Comparison of ENCODE assay signal across 17 cellular contexts in genomic region chr5:113267361-113267900, GRCh38.
DNase-seq lines count a peak whose midpoint lies in the region; ATAC-seq, FAIRE-seq and TF ChIP-seq lines count a peak whose summit lies in the region.
"Had no signal": no experiment of that assay in that cellular context is flagged by ENCODE, and none has a peak within 500 bp of the region (broad histone marks: within the 10 kb centered on the region; RNA-seq: fewer than 3 reads in every experiment).

No MANE protein-coding gene starts in this region.

- H3K4me2 ChIP-seq in smooth muscle cell, result peak overlapping the region; percentile 80

- H3K27me3 ChIP-seq in breast epithelium (no peaks in the 10 kb centered on the region), esophagus (ENCODE audit: control insufficient read depth in 1 of 2, insufficient read depth in 2 of 2, low read length in 2 of 2) (no peaks in the 10 kb centered on the region), smooth muscle cell (ENCODE audit: low read depth) (no peaks in the 10 kb centered on the region), right cardiac atrium (ENCODE audit: control insufficient read depth, insufficient read depth) (no peaks in the 10 kb centered on the region)
- H3K27me3 ChIP-seq: SJSA1 had no signal

- H3K27ac ChIP-seq in breast epithelium (peak overlapping the region; percentile 4 to 50), esophagus (ENCODE audit: low read depth in 2 of 2, low read length in 1 of 2) (peak overlapping the region; percentile 35 to 38), smooth muscle cell (ENCODE audit: low read depth) (peak overlapping the region; percentile 80), right cardiac atrium (ENCODE audit: low read length) (no peak overlapping the region)
- H3K27ac ChIP-seq: SJSA1 had no signal

- intact Hi-C loops in breast epithelium (cut with DNase I; ENCODE audit: low total_unique reads) (no loop called here), right cardiac atrium (cut with DNase I) (no loop called here)

- H3K36me3 ChIP-seq in breast epithelium (no peaks in the 10 kb centered on the region), esophagus (ENCODE audit: control insufficient read depth in 2 of 2, insufficient read depth in 2 of 2, low read length in 1 of 2) (no peaks in the 10 kb centered on the region), smooth muscle cell (ENCODE audit: low read depth) (no peaks in the 10 kb centered on the region)
- H3K36me3 ChIP-seq: SJSA1 had no signal

- H3F3A ChIP-seq in smooth muscle cell (ENCODE audit: low read depth), result no peaks in the 10 kb centered on the region

- H3K9me3 ChIP-seq in breast epithelium (no peaks in the 10 kb centered on the region), esophagus (ENCODE audit: control insufficient read depth in 2 of 2, insufficient read depth in 1 of 2, low read depth in 1 of 2, low read length in 1 of 2) (no peaks in the 10 kb centered on the region), smooth muscle cell (replicated peaks; ENCODE audit: low read depth) (no peaks in the 10 kb centered on the region), right cardiac atrium (ENCODE audit: control insufficient read depth, low read length) (no peaks in the 10 kb centered on the region)
- H3K9me3 ChIP-seq: SJSA1 had no signal

- no peak overlapping the region for H2AFZ ChIP-seq in smooth muscle cell (ENCODE audit: low read depth)

- H3K4me3 ChIP-seq in breast epithelium (no peak overlapping the region), esophagus (ENCODE audit: low read depth in 1 of 2, low read length in 2 of 2) (no peak overlapping the region), smooth muscle cell (no peak overlapping the region), right cardiac atrium (ENCODE audit: low read length) (no peak overlapping the region)
- H3K4me3 ChIP-seq: SJSA1 had no signal

- H3K9ac ChIP-seq in smooth muscle cell (ENCODE audit: low read depth), result no peak overlapping the region

- no peak for FAIRE-seq in GM19239 (lab: Jason Lieb, UNC)

- WGBS in esophagus, 2 donors, result 68 to 71% methylated on average over 6 of the region's 6 CpGs
- WGBS in smooth muscle cell (ENCODE audit: low lambda C conversion rate), result 68% methylated on average over 6 of the region's 6 CpGs
- 58% methylated on average over 6 of the region's 6 CpGs for WGBS in right cardiac atrium

- H3K4me1 ChIP-seq in breast epithelium (no peaks in the 10 kb centered on the region), esophagus (ENCODE audit: control insufficient read depth in 2 of 2, insufficient read depth in 2 of 2, low read length in 1 of 2) (peaks cover 0 to 6% of the 10 kb centered on the region in 2 donors), smooth muscle cell (ENCODE audit: low read depth) (peaks cover 43% of the 10 kb centered on the region), right cardiac atrium (ENCODE audit: control insufficient read depth, insufficient read depth, low read length) (peaks cover 9% of the 10 kb centered on the region)

- ATAC-seq in right cardiac atrium, result no peak

- H3K79me2 ChIP-seq in smooth muscle cell (ENCODE audit: low read depth), result peaks cover 3% of the 10 kb centered on the region

- H4K20me1 ChIP-seq in smooth muscle cell (ENCODE audit: low read depth), result peaks cover 36% of the 10 kb centered on the region

- no peak for TF ChIP-seq CTCF in breast epithelium (IDR thresholded peaks at IDR 0.05)
- no peak for TF ChIP-seq CTCF in smooth muscle cell (IDR thresholded peaks at IDR 0.05; ENCODE audit: borderline replicate concordance, insufficient read depth, poor library complexity, severe bottlenecking)

- peak; percentile 59 for DNase-seq in NCI-H69 (lab: John Stamatoyannopoulos, UW)
- no peak for DNase-seq in breast epithelium (ENCODE audit: low spot score in 2 of 2)
- DNase-seq in smooth muscle cell (lab: John Stamatoyannopoulos, UW; ENCODE audit: unreplicated experiment), result no peak
- DNase-seq in GM19239 (ENCODE audit: insufficient read length, low spot score), result no peak
- DNase-seq in SIG-M5 treated with dmso at 0.1 percent for 504 hours (lab: John Stamatoyannopoulos, UW; ENCODE audit: unreplicated experiment), result no peak
- no peak for DNase-seq in right cardiac atrium
- DNase-seq: C1 segment of cervical spinal cord; CD8-positive, alpha-beta memory T cell; DMS79 treated with DMSO at 0.1 percent for 48 hours; H7; NCI-H1105; NCI-H1694; NCI-H510A; NCI-H82; RPMI8226 had no signal

- TF ChIP-seq POLR2A in breast epithelium (IDR thresholded peaks at IDR 0.05), result no peak
